9 cellular contexts compared by ENCODE assay signal in the genomic region with DNA sequence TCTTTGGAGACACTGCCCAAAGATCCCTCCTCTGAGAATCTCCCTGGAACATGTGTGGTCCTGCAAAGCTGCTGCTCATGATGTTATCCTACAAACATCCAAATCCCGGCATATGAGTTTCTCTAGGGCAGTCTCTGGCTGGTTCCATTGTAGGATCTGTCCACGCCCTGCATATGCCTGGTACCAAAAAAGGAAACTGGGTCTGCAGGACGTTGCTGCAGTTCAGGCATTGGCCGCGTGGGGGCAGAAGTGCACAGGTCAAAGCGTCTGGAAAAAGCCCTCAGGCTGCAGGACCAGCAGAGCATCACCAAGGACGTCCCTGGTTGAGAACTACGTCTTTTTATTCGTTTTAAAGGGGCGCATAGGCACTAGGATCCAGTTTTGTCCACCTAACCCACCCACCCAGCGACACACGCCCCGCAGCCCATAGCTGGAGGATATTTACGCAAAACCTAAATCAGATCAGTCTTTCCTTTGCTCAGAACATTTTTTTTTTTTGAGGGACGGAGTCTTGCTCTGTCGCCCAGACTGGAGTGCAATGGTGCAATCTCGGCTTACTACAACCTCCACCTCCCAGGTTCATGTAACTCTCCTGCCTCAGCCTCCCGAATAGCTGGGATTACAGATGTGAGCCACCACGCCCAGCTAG. TPM values are rescaled to one million over a fixed set of nuclear protein-coding genes. Genes with fewer than 3 reads are reported as not detected.
DNase-seq lines count a peak whose midpoint lies in the region; ATAC-seq, FAIRE-seq and TF ChIP-seq lines count a peak whose summit lies in the region.
"Had no signal": no experiment of that assay in that cellular context is flagged by ENCODE, and none has a peak within 500 bp of the region (broad histone marks: within the 10 kb centered on the region; RNA-seq: fewer than 3 reads in every experiment).

No MANE protein-coding gene starts in this region.

- DNase-seq in NCI-H1694 treated with DMSO at 0.1 percent for 48 hours (lab: John Stamatoyannopoulos, UW): peak; percentile 50
- DNase-seq in T-cell: peak; percentile 66 to 94 (median 86)
- peak; percentile 94 for DNase-seq in activated naive CD8-positive, alpha-beta T cell treated with anti-CD3 and anti-CD28 coated beads, Interleukin-2, amount 50 U/mL, for 24 hours
- peak; percentile 94 for DNase-seq in cardiac septum (ENCODE audit: low spot score)
- peak; percentile 84 for DNase-seq in prostate gland (ENCODE audit: low spot score)
- peak; percentile 79 for DNase-seq in urothelium cell line (ENCODE audit: low spot score)

- peaks cover 0 to 1% of the 10 kb centered on the region in 2 donors for H3K27me3 Mint-ChIP-seq in T-cell
- H3K27me3 Mint-ChIP-seq in activated naive CD8-positive, alpha-beta T cell treated with anti-CD3 and anti-CD28 coated beads, Interleukin-2, amount 50 U/mL, for 24 hours: no peaks in the 10 kb centered on the region
- H3K27me3 Mint-ChIP-seq: stimulated activated naive CD8-positive, alpha-beta T cell treated with anti-CD3 and anti-CD28 coated beads, Interleukin-15, Interleukin-2, amounts not matched to agents 100 ng/mL and 50 ng/mL, for 24 hours had no signal

- no peak overlapping the region for H3K4me3 ChIP-seq in prostate gland

- no peak overlapping the region for H3K4me3 Mint-ChIP-seq in T-cell
- no peak overlapping the region for H3K4me3 Mint-ChIP-seq in activated naive CD8-positive, alpha-beta T cell treated with anti-CD3 and anti-CD28 coated beads, Interleukin-2, amount 50 U/mL, for 24 hours
- H3K4me3 Mint-ChIP-seq: stimulated activated naive CD8-positive, alpha-beta T cell treated with anti-CD3 and anti-CD28 coated beads, Interleukin-15, Interleukin-2, amounts not matched to agents 100 ng/mL and 50 ng/mL, for 24 hours had no signal

- no peaks in the 10 kb centered on the region for H3K4me1 ChIP-seq in prostate gland (replicated peaks)

- POLR2A ChIA-PET in T-cell (lab: Charles Lee): no interaction called here

- no peaks in the 10 kb centered on the region for H3K36me3 Mint-ChIP-seq in T-cell
- no peaks in the 10 kb centered on the region for H3K36me3 Mint-ChIP-seq in activated naive CD8-positive, alpha-beta T cell treated with anti-CD3 and anti-CD28 coated beads, Interleukin-2, amount 50 U/mL, for 24 hours (ENCODE audit: low read depth)

- H3K27ac ChIP-seq in prostate gland: no peak overlapping the region

- no peaks in the 10 kb centered on the region for H3K9me3 Mint-ChIP-seq in T-cell
- H3K9me3 Mint-ChIP-seq in activated naive CD8-positive, alpha-beta T cell treated with anti-CD3 and anti-CD28 coated beads, Interleukin-2, amount 50 U/mL, for 24 hours: no peaks in the 10 kb centered on the region
- H3K9me3 Mint-ChIP-seq: stimulated activated naive CD8-positive, alpha-beta T cell treated with anti-CD3 and anti-CD28 coated beads, Interleukin-15, Interleukin-2, amounts not matched to agents 100 ng/mL and 50 ng/mL, for 24 hours had no signal

- H3K4me1 Mint-ChIP-seq in T-cell: peaks cover 4 to 6% (median 5%) of the 10 kb centered on the region in 3 donors
- H3K4me1 Mint-ChIP-seq in activated naive CD8-positive, alpha-beta T cell treated with anti-CD3 and anti-CD28 coated beads, Interleukin-2, amount 50 U/mL, for 24 hours: peaks cover 3% of the 10 kb centered on the region

- no peaks in the 10 kb centered on the region for H3K36me3 ChIP-seq in prostate gland

- ATAC-seq in T-cell (replicated peaks in 1 of 4): peak; percentile 94 to 96 (median 95)
- peak; percentile 89 for ATAC-seq in activated naive CD8-positive, alpha-beta T cell treated with anti-CD3 and anti-CD28 coated beads, Interleukin-2, amount 50 U/mL, for 24 hours
- ATAC-seq in GM18907 (IDR thresholded peaks at IDR 0.05; ENCODE audit: unreplicated experiment): no peak

- CTCF ChIA-PET in T-cell (lab: Charles Lee): interaction anchor here (0.5 to 1.5 kb wide), 10 partner anchors 15 to 283 kb away, joined by 3 to 7 read pairs (median 4); no protein-coding TSS in a partner anchor

- TF ChIP-seq CTCF in GM12874 (IDR thresholded peaks at IDR 0.05; ENCODE audit: insufficient read depth, low read depth, low read length): peak; percentile 96
- TF ChIP-seq CTCF in prostate gland (IDR thresholded peaks at IDR 0.05): peak; percentile 76 to 92 (median 90)

- H3K9me3 ChIP-seq in prostate gland: no peaks in the 10 kb centered on the region

- no peaks in the 10 kb centered on the region for H3K27me3 ChIP-seq in prostate gland (replicated peaks; ENCODE audit: insufficient read depth)

- intact Hi-C loops in cardiac septum (cut with DNase I): loop anchor here (5.0 kb wide), 1 partner anchor 103 kb away; a partner anchor contains a TSS
- intact Hi-C loops in prostate gland (cut with DNase I): loop anchor here (2.0 kb wide), 1 partner anchor 109 kb away; no protein-coding TSS in a partner anchor

- TF ChIP-seq POLR2A in prostate gland (IDR thresholded peaks at IDR 0.05): no peak

- peak overlapping the region in 1 of 2 donors; percentile 12 for H3K27ac Mint-ChIP-seq in T-cell
- H3K27ac Mint-ChIP-seq in activated naive CD8-positive, alpha-beta T cell treated with anti-CD3 and anti-CD28 coated beads, Interleukin-2, amount 50 U/mL, for 24 hours: no peak overlapping the region
- H3K27ac Mint-ChIP-seq: stimulated activated naive CD8-positive, alpha-beta T cell treated with anti-CD3 and anti-CD28 coated beads, Interleukin-15, Interleukin-2, amounts not matched to agents 100 ng/mL and 50 ng/mL, for 24 hours had no signal

- 15% methylated on average over 19 of the region's 19 CpGs for WGBS in prostate gland

- no peak for FAIRE-seq in urothelium cell line (lab: Jason Lieb, UNC)

RNA-seq across cellular contexts. Expression of a gene that starts 12.9 kb away (rescaled TPM):
- total RNA-seq in T-cell: 10 to 100 TPM; 14.2 to 21.8 (median 20.8) TPM
- total RNA-seq in cardiac septum: 9.3 TPM
- 10 to 100 TPM; 17.6 to 17.9 TPM for total RNA-seq in prostate gland

RNA-seq across cellular contexts. Expression of a gene that starts 46.5 kb away (rescaled TPM):
- total RNA-seq in T-cell: 10 to 100 TPM; 11.8 to 14.0 (median 12.4) TPM
- total RNA-seq in cardiac septum: 5.1 TPM
- 1 to 10 TPM; 7.2 to 8.9 TPM for total RNA-seq in prostate gland

RNA-seq across cellular contexts. Expression of a gene that starts 46.6 kb away (rescaled TPM):
- total RNA-seq in T-cell: 10 to 100 TPM; 33.4 to 54.6 (median 43.9) TPM
- total RNA-seq in cardiac septum: 14.8 TPM
- total RNA-seq in prostate gland: 10 to 100 TPM; 18.3 to 20.4 TPM
